In genomic region chr14:89908712-89909450, GRCh38 we compare ENCODE assay signal across 14 cellular contexts.
"Had no signal": no experiment of that assay in that cellular context is flagged by ENCODE, and none has a peak within 500 bp of the region (broad histone marks: within the 10 kb centered on the region; RNA-seq: fewer than 3 reads in every experiment).

No MANE protein-coding gene starts in this region.

- H3K27me3 Mint-ChIP-seq: stimulated activated memory B cell treated with anti-CD40 and anti-IgM and Interleukin-4, amounts not matched to agents 10 μg/mL and 1 μg/mL and 100 μg/mL, for 72 hours had no signal

- H3K27ac Mint-ChIP-seq: activated CD4-positive, alpha-beta T cell treated with anti-CD3 and anti-CD28 coated beads, Interleukin-2, amount 10 ng/mL, durations not matched to agents 7 days and 5 days; activated naive CD4-positive, alpha-beta T cell treated with anti-CD3 and anti-CD28 coated beads, Interleukin-2, amount 50 U/mL, for 72 hours; activated T-cell treated with anti-CD3 and anti-CD28 coated beads, Interleukin-2, amount 50 U/mL, for 72 hours; naive B cell; stimulated activated memory B cell treated with anti-CD40 and anti-IgM and Interleukin-4, amounts not matched to agents 10 μg/mL and 1 μg/mL and 100 μg/mL, for 72 hours had no signal

- H3K4me3 Mint-ChIP-seq: activated CD4-positive, alpha-beta T cell treated with anti-CD3 and anti-CD28 coated beads, Interleukin-2, amount 10 ng/mL, durations not matched to agents 7 days and 5 days; activated T-cell treated with anti-CD3 and anti-CD28 coated beads, Interleukin-2, amount 50 U/mL, for 72 hours; naive B cell; stimulated activated memory B cell treated with anti-CD40 and anti-IgM and Interleukin-4, amounts not matched to agents 10 μg/mL and 1 μg/mL and 100 μg/mL, for 72 hours had no signal

- DNase-seq: activated CD4-positive, alpha-beta T cell treated with anti-CD3 and anti-CD28 coated beads, Interleukin-2, amount 10 ng/mL, durations not matched to agents 7 days and 5 days; activated CD4-positive, CD25-positive, alpha-beta regulatory T cell; activated CD8-positive, alpha-beta memory T cell treated with anti-CD3 and anti-CD28 coated beads, Interleukin-2, amount 50 U/mL, for 48 hours; activated gamma-delta T cell; activated T-cell treated with anti-CD3 and anti-CD28 coated beads, Interleukin-2, amount 50 U/mL, for 72 hours; dorsolateral prefrontal cortex; islet precursor cell; mammary epithelial cell; naive B cell; pancreas; stimulated activated CD4-positive, alpha-beta T cell treated with anti-CD3 and anti-CD28 coated beads, Interleukin-2, amount 100 ng/mL, for 48 hours; uterus had no signal

- H3K36me3 Mint-ChIP-seq: activated naive CD4-positive, alpha-beta T cell treated with anti-CD3 and anti-CD28 coated beads, Interleukin-2, amount 50 U/mL, for 72 hours; naive B cell had no signal

- ATAC-seq: activated naive CD4-positive, alpha-beta T cell treated with anti-CD3 and anti-CD28 coated beads, Interleukin-2, amount 50 U/mL, for 72 hours; activated T-cell treated with anti-CD3 and anti-CD28 coated beads, Interleukin-2, amount 50 U/mL, for 72 hours; pancreas; stimulated activated memory B cell treated with anti-CD40 and anti-IgM and Interleukin-4, amounts not matched to agents 10 μg/mL and 1 μg/mL and 100 μg/mL, for 72 hours had no signal

- H3K9me3 Mint-ChIP-seq: activated CD4-positive, alpha-beta T cell treated with anti-CD3 and anti-CD28 coated beads, Interleukin-2, amount 10 ng/mL, durations not matched to agents 7 days and 5 days; activated naive CD4-positive, alpha-beta T cell treated with anti-CD3 and anti-CD28 coated beads, Interleukin-2, amount 50 U/mL, for 72 hours; activated T-cell treated with anti-CD3 and anti-CD28 coated beads, Interleukin-2, amount 50 U/mL, for 72 hours; naive B cell; stimulated activated memory B cell treated with anti-CD40 and anti-IgM and Interleukin-4, amounts not matched to agents 10 μg/mL and 1 μg/mL and 100 μg/mL, for 72 hours had no signal
